In genomic region chr20:60206259-60206658, GRCh38 we compare ENCODE assay signal across 8 cellular contexts.
DNase-seq lines count a peak whose midpoint lies in the region; ATAC-seq and TF ChIP-seq lines count a peak whose summit lies in the region.

No MANE protein-coding gene starts in this region.

- H3K27me3 ChIP-seq in upper lobe of right lung, result peaks cover 6% of the 10 kb centered on the region

- no peaks in the 10 kb centered on the region for H3K9me3 ChIP-seq in upper lobe of right lung

- H3K4me3 ChIP-seq in GM12864 (ENCODE audit: low read depth, low read length), result no peak overlapping the region
- H3K4me3 ChIP-seq in epithelial cell of esophagus (ENCODE audit: low read length), result no peak overlapping the region
- H3K4me3 ChIP-seq in upper lobe of right lung, result no peak overlapping the region

- DNase-seq in 8988T (peak; percentile 38), GM12864 (ENCODE audit: low read depth) (no peak), NCI-H69 (lab: John Stamatoyannopoulos, UW) (peak; percentile 42), epithelial cell of esophagus (ENCODE audit: low read depth) (peak; percentile 65), upper lobe of right lung (no peak), NCI-H187 treated with DMSO at 0.1 percent for 48 hours (lab: John Stamatoyannopoulos, UW) (no peak), Ammon's horn (ENCODE audit: low spot score) (no peak)
- no peak for DNase-seq in activated T-cell treated with anti-CD3 and anti-CD28 coated beads, Interleukin-2, amount 50 U/mL, for 48 hours

- TF ChIP-seq CTCF in GM12864 (IDR thresholded peaks at IDR 0.05; ENCODE audit: low read depth, low read length, missing control alignments), result peak; percentile 53
- TF ChIP-seq CTCF in epithelial cell of esophagus (IDR thresholded peaks at IDR 0.05; ENCODE audit: insufficient read depth, low read depth, low read length, missing control alignments), result peak; percentile 70
- TF ChIP-seq CTCF in upper lobe of right lung (IDR thresholded peaks at IDR 0.05), result peak; percentile 33

- peak; percentile 60 for ATAC-seq in upper lobe of right lung

- H3K4me1 ChIP-seq in upper lobe of right lung, result no peaks in the 10 kb centered on the region

- no peak overlapping the region for H3K27ac ChIP-seq in upper lobe of right lung

- H3K36me3 ChIP-seq in upper lobe of right lung, result no peaks in the 10 kb centered on the region

- intact Hi-C loops in upper lobe of right lung (cut with DNase I), result no loop called here

Comparison
In these comparisons a context has a peak if more than half of its experiments do, and no peak if none do; other contexts are left out.
1. DNase-seq: peak in 8988T (single experiment), NCI-H69 (single experiment) and epithelial cell of esophagus (single experiment); none in GM12864 (single experiment), upper lobe of right lung (single experiment), NCI-H187 treated with DMSO at 0.1 percent for 48 hours (single experiment), activated T-cell treated with anti-CD3 and anti-CD28 coated beads, Interleukin-2, amount 50 U/mL, for 48 hours (0 of 2) and Ammon's horn (single experiment).
2. Peak in every context shown above with its lines, with median percentiles within 50 percentile points of each other: CTCF ChIP-seq.